In the genomic region with DNA sequence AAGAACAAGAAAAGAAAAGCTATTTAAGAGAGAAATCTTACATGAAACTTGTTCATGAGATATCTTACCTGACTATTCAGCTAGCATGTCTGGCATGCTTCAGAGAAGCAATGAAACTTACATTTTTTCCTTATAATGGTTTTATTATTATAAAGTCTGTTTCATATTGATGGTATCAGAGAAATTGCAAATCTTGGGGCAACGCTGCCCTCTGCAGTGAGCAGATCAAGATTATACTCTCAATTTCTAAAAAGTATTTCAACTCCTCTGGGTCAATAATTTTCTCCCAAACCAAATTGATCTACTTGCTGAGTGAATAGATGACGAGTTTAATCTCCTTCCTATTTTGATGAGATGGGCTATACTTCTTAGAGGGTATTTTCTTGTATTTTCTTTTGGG, we compare ENCODE assay signal across 1 cellular context.
TF ChIP-seq lines count a peak whose summit lies in the region.

No MANE protein-coding gene starts in this region.

TF ChIP-seq in HCT116, 20 proteins besides CTCF, POLR2A, EP300 and RAD21 (continued from another document):
- TF ChIP-seq EGR1 (IDR thresholded peaks at IDR 0.05; ENCODE audit: low read depth) (no peak), FOSL1 (IDR thresholded peaks at IDR 0.05; ENCODE audit: low read depth) (no peak), TCF7L2 (IDR thresholded peaks at IDR 0.05; ENCODE audit: borderline replicate concordance, extremely low read depth, insufficient read depth, insufficient read length) (no peak), POLR2AphosphoS5 (IDR thresholded peaks at IDR 0.05; ENCODE audit: low read depth, low read length) (no peak), SRF (IDR thresholded peaks at IDR 0.05; ENCODE audit: low read depth) (no peak), ZNF274 (IDR thresholded peaks at IDR 0.05; ENCODE audit: low read depth, low read length) (no peak), SIN3A (IDR thresholded peaks at IDR 0.05; ENCODE audit: low read depth) (no peak), SP1 (IDR thresholded peaks at IDR 0.05; ENCODE audit: low read depth) (no peak), JUND (IDR thresholded peaks at IDR 0.05) (no peak)
- TF ChIP-seq, protein P1, sequence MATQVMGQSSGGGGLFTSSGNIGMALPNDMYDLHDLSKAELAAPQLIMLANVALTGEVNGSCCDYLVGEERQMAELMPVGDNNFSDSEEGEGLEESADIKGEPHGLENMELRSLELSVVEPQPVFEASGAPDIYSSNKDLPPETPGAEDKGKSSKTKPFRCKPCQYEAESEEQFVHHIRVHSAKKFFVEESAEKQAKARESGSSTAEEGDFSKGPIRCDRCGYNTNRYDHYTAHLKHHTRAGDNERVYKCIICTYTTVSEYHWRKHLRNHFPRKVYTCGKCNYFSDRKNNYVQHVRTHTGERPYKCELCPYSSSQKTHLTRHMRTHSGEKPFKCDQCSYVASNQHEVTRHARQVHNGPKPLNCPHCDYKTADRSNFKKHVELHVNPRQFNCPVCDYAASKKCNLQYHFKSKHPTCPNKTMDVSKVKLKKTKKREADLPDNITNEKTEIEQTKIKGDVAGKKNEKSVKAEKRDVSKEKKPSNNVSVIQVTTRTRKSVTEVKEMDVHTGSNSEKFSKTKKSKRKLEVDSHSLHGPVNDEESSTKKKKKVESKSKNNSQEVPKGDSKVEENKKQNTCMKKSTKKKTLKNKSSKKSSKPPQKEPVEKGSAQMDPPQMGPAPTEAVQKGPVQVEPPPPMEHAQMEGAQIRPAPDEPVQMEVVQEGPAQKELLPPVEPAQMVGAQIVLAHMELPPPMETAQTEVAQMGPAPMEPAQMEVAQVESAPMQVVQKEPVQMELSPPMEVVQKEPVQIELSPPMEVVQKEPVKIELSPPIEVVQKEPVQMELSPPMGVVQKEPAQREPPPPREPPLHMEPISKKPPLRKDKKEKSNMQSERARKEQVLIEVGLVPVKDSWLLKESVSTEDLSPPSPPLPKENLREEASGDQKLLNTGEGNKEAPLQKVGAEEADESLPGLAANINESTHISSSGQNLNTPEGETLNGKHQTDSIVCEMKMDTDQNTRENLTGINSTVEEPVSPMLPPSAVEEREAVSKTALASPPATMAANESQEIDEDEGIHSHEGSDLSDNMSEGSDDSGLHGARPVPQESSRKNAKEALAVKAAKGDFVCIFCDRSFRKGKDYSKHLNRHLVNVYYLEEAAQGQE (IDR thresholded peaks at IDR 0.05; ENCODE audit: low read depth), result no peak
- TF ChIP-seq, protein P2, sequence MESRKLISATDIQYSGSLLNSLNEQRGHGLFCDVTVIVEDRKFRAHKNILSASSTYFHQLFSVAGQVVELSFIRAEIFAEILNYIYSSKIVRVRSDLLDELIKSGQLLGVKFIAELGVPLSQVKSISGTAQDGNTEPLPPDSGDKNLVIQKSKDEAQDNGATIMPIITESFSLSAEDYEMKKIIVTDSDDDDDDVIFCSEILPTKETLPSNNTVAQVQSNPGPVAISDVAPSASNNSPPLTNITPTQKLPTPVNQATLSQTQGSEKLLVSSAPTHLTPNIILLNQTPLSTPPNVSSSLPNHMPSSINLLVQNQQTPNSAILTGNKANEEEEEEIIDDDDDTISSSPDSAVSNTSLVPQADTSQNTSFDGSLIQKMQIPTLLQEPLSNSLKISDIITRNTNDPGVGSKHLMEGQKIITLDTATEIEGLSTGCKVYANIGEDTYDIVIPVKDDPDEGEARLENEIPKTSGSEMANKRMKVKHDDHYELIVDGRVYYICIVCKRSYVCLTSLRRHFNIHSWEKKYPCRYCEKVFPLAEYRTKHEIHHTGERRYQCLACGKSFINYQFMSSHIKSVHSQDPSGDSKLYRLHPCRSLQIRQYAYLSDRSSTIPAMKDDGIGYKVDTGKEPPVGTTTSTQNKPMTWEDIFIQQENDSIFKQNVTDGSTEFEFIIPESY (IDR thresholded peaks at IDR 0.05; ENCODE audit: extremely low read depth, insufficient replicate concordance, low read length), result no peak
TF ChIP-seq in HCT116: peak in this region for 0.
